In genomic region chr7:38336136-38336491, GRCh38 we compare ENCODE assay signal across 8 cellular contexts.
DNase-seq lines count a peak whose midpoint lies in the region; ATAC-seq and TF ChIP-seq lines count a peak whose summit lies in the region.
"Not testable (repeated sequence)": the region's sequence is repeated elsewhere in the genome, so short reads cannot be mapped to it uniquely, and the experiment has no call there.

No MANE protein-coding gene starts in this region.

- H3K4me1 Mint-ChIP-seq in CD4-positive, CD25-positive, alpha-beta regulatory T cell, result peaks cover 5 to 30% (median 8%) of the 10 kb centered on the region in 4 donors
- peaks cover 40% of the 10 kb centered on the region for H3K4me1 Mint-ChIP-seq in activated naive CD4-positive, alpha-beta T cell treated with anti-CD3 and anti-CD28 coated beads for 36 hours (ENCODE audit: low read depth)

- not testable (repeated sequence) for ATAC-seq in CD4-positive, CD25-positive, alpha-beta regulatory T cell (ENCODE audit: low read depth in 2 of 2); lower lobe of right lung

- CTCF ChIA-PET in activated naive CD4-positive, alpha-beta T cell treated with anti-CD3 and anti-CD28 coated beads for 36 hours (lab: Charles Lee), result interaction anchor here (0.9 to 3.5 kb wide), 26 partner anchors 9 to 227 kb away, joined by 3 to 80 read pairs (median 7); partner anchors contain the start of gene STARD3NL

- not testable (repeated sequence) for H3K9me3 Mint-ChIP-seq in CD4-positive, CD25-positive, alpha-beta regulatory T cell; activated naive CD4-positive, alpha-beta T cell treated with anti-CD3 and anti-CD28 coated beads for 36 hours

- H2AFZ ChIP-seq in osteoblast (ENCODE audit: low read length), result peak overlapping the region; percentile 89

- H3K27ac Mint-ChIP-seq in CD4-positive, CD25-positive, alpha-beta regulatory T cell, result peak overlapping the region; percentile 20 to 88 (median 71)
- H3K27ac Mint-ChIP-seq in activated naive CD4-positive, alpha-beta T cell treated with anti-CD3 and anti-CD28 coated beads for 36 hours, result peak overlapping the region; percentile 77

- H3K36me3 Mint-ChIP-seq in CD4-positive, CD25-positive, alpha-beta regulatory T cell; activated naive CD4-positive, alpha-beta T cell treated with anti-CD3 and anti-CD28 coated beads for 36 hours (ENCODE audit: low read depth): not testable (repeated sequence)

- peak overlapping the region in 2 of 4 donors; percentile 29 to 64 for H3K4me3 Mint-ChIP-seq in CD4-positive, CD25-positive, alpha-beta regulatory T cell
- H3K4me3 Mint-ChIP-seq in activated naive CD4-positive, alpha-beta T cell treated with anti-CD3 and anti-CD28 coated beads for 36 hours, result peak overlapping the region; percentile 32

- not testable (repeated sequence) for TF ChIP-seq CTCF in VCaP (conservative IDR thresholded peaks at IDR 0.05); lower lobe of right lung (IDR thresholded peaks at IDR 0.05); osteoblast (IDR thresholded peaks at IDR 0.05; ENCODE audit: extremely low read depth, low read depth, low read length)

- H4K20me1 ChIP-seq in osteoblast (ENCODE audit: insufficient read depth, low read length), result not testable (repeated sequence)

- H3K4me1 ChIP-seq in CD4-positive, CD25-positive, alpha-beta regulatory T cell (ENCODE audit: control insufficient read depth, insufficient read depth, low read length, poor library complexity, severe bottlenecking), result peaks cover 14% of the 10 kb centered on the region
- H3K4me1 ChIP-seq in effector memory CD4-positive, alpha-beta T cell (ENCODE audit: control insufficient read depth, insufficient read depth, low read length, poor library complexity, severe bottlenecking); lower lobe of right lung; osteoblast (ENCODE audit: insufficient read depth, low read length): not testable (repeated sequence)

- not testable (repeated sequence) for H3K27ac ChIP-seq in CD4-positive, CD25-positive, alpha-beta regulatory T cell (ENCODE audit: insufficient read depth, low read length, poor library complexity, severe bottlenecking); osteoblast (ENCODE audit: low read depth, low read length)
- H3K27ac ChIP-seq in KOPT-K1 (ENCODE audit: low read depth, low read length, poor library complexity, severe bottlenecking), result peak overlapping the region; percentile 99
- H3K27ac ChIP-seq in VCaP, result peak overlapping the region; percentile 68
- peak overlapping the region; percentile 18 for H3K27ac ChIP-seq in effector memory CD4-positive, alpha-beta T cell (ENCODE audit: insufficient read depth, low read length, poor library complexity, severe bottlenecking)
- peak overlapping the region; percentile 60 for H3K27ac ChIP-seq in lower lobe of right lung
- peak overlapping the region; percentile 7 for H3K27ac ChIP-seq in substantia nigra (ENCODE audit: low read depth, low read length, poor library complexity, severe bottlenecking)

- intact Hi-C loops in activated naive CD4-positive, alpha-beta T cell treated with anti-CD3 and anti-CD28 coated beads for 36 hours (cut with micrococcal nuclease), result loop anchor here (5.0 kb wide), 1 partner anchor 36 kb away; no protein-coding TSS in a partner anchor
- intact Hi-C loops in lower lobe of right lung (cut with DNase I), result not testable (repeated sequence)

- not testable (repeated sequence) for DNase-seq in CD4-positive, CD25-positive, alpha-beta regulatory T cell; activated naive CD4-positive, alpha-beta T cell treated with anti-CD3 and anti-CD28 coated beads for 36 hours; effector memory CD4-positive, alpha-beta T cell; lower lobe of right lung; osteoblast (ENCODE audit: insufficient read length, low spot score, missing footprints); substantia nigra (lab: John Stamatoyannopoulos, UW)

- H3K27me3 ChIP-seq in CD4-positive, CD25-positive, alpha-beta regulatory T cell (ENCODE audit: control insufficient read depth, insufficient read depth, low read length); effector memory CD4-positive, alpha-beta T cell (replicated peaks; ENCODE audit: control insufficient read depth, insufficient read depth, low read length, poor library complexity, severe bottlenecking); lower lobe of right lung (ENCODE audit: low read depth); osteoblast (ENCODE audit: insufficient read depth, low read length): not testable (repeated sequence)

- H3K4me3 ChIP-seq in CD4-positive, CD25-positive, alpha-beta regulatory T cell (ENCODE audit: low read depth, low read length); effector memory CD4-positive, alpha-beta T cell (ENCODE audit: insufficient read depth, low read depth, low read length, poor library complexity, severe bottlenecking); lower lobe of right lung; osteoblast (ENCODE audit: insufficient read depth, low read length): not testable (repeated sequence)

- not testable (repeated sequence) for H3K79me2 ChIP-seq in osteoblast (ENCODE audit: insufficient read depth, low read length)

- not testable (repeated sequence) for H3K36me3 ChIP-seq in CD4-positive, CD25-positive, alpha-beta regulatory T cell (ENCODE audit: control insufficient read depth, insufficient read depth, low read length); effector memory CD4-positive, alpha-beta T cell (ENCODE audit: control insufficient read depth, insufficient read depth, low read length); lower lobe of right lung; osteoblast (ENCODE audit: insufficient read depth, low read length)
- peaks cover 40% of the 10 kb centered on the region for H3K36me3 ChIP-seq in KOPT-K1 (ENCODE audit: insufficient read depth, low read length)

- H3K4me2 ChIP-seq in osteoblast (ENCODE audit: insufficient read depth, low read length), result not testable (repeated sequence)

- not testable (repeated sequence) for H3K27me3 Mint-ChIP-seq in CD4-positive, CD25-positive, alpha-beta regulatory T cell; activated naive CD4-positive, alpha-beta T cell treated with anti-CD3 and anti-CD28 coated beads for 36 hours (ENCODE audit: low read depth)

- not testable (repeated sequence) for H3K9me3 ChIP-seq in CD4-positive, CD25-positive, alpha-beta regulatory T cell (ENCODE audit: control insufficient read depth in 2 of 2, low read length in 2 of 2); KOPT-K1 (ENCODE audit: insufficient read depth, low read length, poor library complexity, severe bottlenecking); effector memory CD4-positive, alpha-beta T cell (ENCODE audit: control insufficient read depth, low read length); lower lobe of right lung; osteoblast (ENCODE audit: low read depth, low read length)
